ENCODE assay signal across 8 cellular contexts in the genomic region with DNA sequence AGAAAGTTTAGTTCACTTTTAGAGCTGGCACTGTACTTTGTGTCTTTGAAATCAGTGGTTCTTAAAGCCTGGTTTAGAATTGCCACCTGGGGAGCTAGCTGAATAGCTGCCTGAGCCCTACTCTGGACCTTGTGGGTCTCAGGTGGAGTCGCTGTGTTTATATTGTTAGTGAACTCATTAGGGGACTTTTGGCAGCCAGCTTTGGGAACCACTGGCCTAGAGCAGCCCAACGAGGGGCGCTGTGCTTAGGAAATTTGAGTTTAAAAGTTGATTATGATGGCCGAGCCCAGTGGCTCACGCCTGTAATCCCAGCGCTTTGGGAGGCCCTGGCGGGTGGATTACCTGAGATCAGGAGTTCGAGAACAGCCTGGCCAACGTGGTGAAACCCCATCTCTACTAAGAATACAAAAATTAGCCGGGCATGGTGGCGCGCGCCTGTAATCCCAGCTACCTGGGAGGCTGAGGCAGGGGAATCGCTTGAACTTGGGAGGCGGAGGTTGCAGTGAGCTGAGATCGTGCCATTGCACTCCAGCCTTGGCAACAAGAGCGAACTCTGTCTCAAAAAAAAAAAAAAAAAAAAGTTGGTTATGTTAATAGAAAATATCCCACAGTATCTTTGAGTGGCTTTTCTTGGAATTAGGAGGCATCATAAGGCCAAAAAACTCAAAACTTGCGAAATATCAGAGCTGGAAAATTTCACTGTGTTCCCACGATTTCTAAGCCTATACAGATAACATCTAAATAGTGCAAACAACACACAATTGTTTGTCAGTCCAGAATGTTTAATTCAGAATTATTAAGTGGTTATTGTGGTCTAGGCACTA. TPM values are rescaled to one million over a fixed set of nuclear protein-coding genes. Genes with fewer than 3 reads are reported as not detected.
DNase-seq lines count a peak whose midpoint lies in the region; ATAC-seq and TF ChIP-seq lines count a peak whose summit lies in the region.

No MANE protein-coding gene starts in this region.

- peaks cover 0 to 40% (median 22%) of the 10 kb centered on the region in 12 donors for H3K4me1 ChIP-seq in heart left ventricle
- peaks cover 13 to 21% of the 10 kb centered on the region in 2 donors for H3K4me1 ChIP-seq in gastrocnemius medialis

- no peaks in the 10 kb centered on the region for H3K9me3 ChIP-seq in heart left ventricle
- no peaks in the 10 kb centered on the region for H3K9me3 ChIP-seq in gastrocnemius medialis

- H3K36me3 ChIP-seq in heart left ventricle (peaks cover 0 to 3% (median 0%) of the 10 kb centered on the region in 9 donors), gastrocnemius medialis (no peaks in the 10 kb centered on the region)

- no peak for TF ChIP-seq CTCF in heart left ventricle (IDR thresholded peaks at IDR 0.05)
- TF ChIP-seq CTCF in gastrocnemius medialis (IDR thresholded peaks at IDR 0.05 in 4 of 5, conservative IDR thresholded peaks at IDR 0.05 in 1 of 5), result no peak

- peak; percentile 18 for DNase-seq in stimulated activated CD4-positive, alpha-beta T cell treated with anti-CD3 and anti-CD28 coated beads, Interleukin-15, amount 100 ng/mL, for 24 hours
- DNase-seq in stimulated activated CD4-positive, alpha-beta T cell treated with anti-CD3 and anti-CD28 coated beads, Interleukin-4, amount 100 ng/mL, for 4 hours, result no peak
- peak; percentile 17 to 20 for DNase-seq in activated CD4-positive, alpha-beta T cell treated with anti-CD3 and anti-CD28 coated beads, Interleukin-2, amount 50 U/mL, for 48 hours
- DNase-seq in heart left ventricle (no peak), gastrocnemius medialis (no peak), NCI-H1092 (lab: John Stamatoyannopoulos, UW) (no peak), NCI-H526 (lab: John Stamatoyannopoulos, UW) (no peak)

- in situ Hi-C loops in gastrocnemius medialis (cut with MboI; ENCODE audit: low sequenced_read_pairs in 4 of 4), result loop anchor here in 1 of 4 donors (10.0 kb wide), 1 partner anchor 717 kb away; no protein-coding TSS in a partner anchor

- H3K27ac ChIP-seq in heart left ventricle, result peak overlapping the region; percentile 29 to 92 (median 84)
- peak overlapping the region; percentile 80 to 87 (median 85) for H3K27ac ChIP-seq in gastrocnemius medialis

- peak; percentile 4 for ATAC-seq in HG03095 (IDR thresholded peaks at IDR 0.05; ENCODE audit: unreplicated experiment)
- no peak for ATAC-seq in heart left ventricle
- peak; percentile 18 to 21 for ATAC-seq in gastrocnemius medialis

- WGBS in heart left ventricle, 4 donors, result 69 to 73% (median 73%) methylated on average over 19 of the region's 19 CpGs

- intact Hi-C loops in heart left ventricle (cut with DNase I) (no loop called here), gastrocnemius medialis (cut with DNase I; ENCODE audit: low total_unique reads) (no loop called here)

- no peaks in the 10 kb centered on the region for H3K27me3 ChIP-seq in heart left ventricle
- no peaks in the 10 kb centered on the region for H3K27me3 ChIP-seq in gastrocnemius medialis

- H3K4me3 ChIP-seq in heart left ventricle (peak overlapping the region; percentile 49 to 94 (median 74)), gastrocnemius medialis (peak overlapping the region; percentile 68 to 92 (median 76))

- TF ChIP-seq POLR2A in heart left ventricle (IDR thresholded peaks at IDR 0.05) (no peak), gastrocnemius medialis (IDR thresholded peaks at IDR 0.05) (no peak)

RNA-seq across cellular contexts. Expression of a gene that starts 0.8 kb away (rescaled TPM):
- 100 to 1,000 TPM in 5 of 9 donors, 10 to 100 TPM in 4; 85.3 to 153 (median 106) TPM for total RNA-seq in heart left ventricle
- polyA plus RNA-seq in heart left ventricle, result 10 to 100 TPM; 74.3 to 82.0 TPM
- total RNA-seq in gastrocnemius medialis, result 10 to 100 TPM; 41.4 to 51.4 (median 46.9) TPM

Comparison
In these comparisons a context has a peak if more than half of its experiments do, and no peak if none do; other contexts are left out.
1. DNase-seq: peak in stimulated activated CD4-positive, alpha-beta T cell treated with anti-CD3 and anti-CD28 coated beads, Interleukin-15, amount 100 ng/mL, for 24 hours (single experiment) and activated CD4-positive, alpha-beta T cell treated with anti-CD3 and anti-CD28 coated beads, Interleukin-2, amount 50 U/mL, for 48 hours (2 of 2); none in stimulated activated CD4-positive, alpha-beta T cell treated with anti-CD3 and anti-CD28 coated beads, Interleukin-4, amount 100 ng/mL, for 4 hours (0 of 2), heart left ventricle (0 of 5), gastrocnemius medialis (0 of 2), NCI-H1092 (single experiment) and NCI-H526 (0 of 2).
2. ATAC-seq: peak in HG03095 (single experiment) and gastrocnemius medialis (2 of 2); none in heart left ventricle (0 of 4).